Comparison of ENCODE assay signal across 9 cellular contexts in genomic region chr9:96413312-96414221, GRCh38. TPM values are rescaled to one million over a fixed set of nuclear protein-coding genes. Genes with fewer than 3 reads are reported as not detected.
DNase-seq lines count a peak whose midpoint lies in the region; ATAC-seq and TF ChIP-seq lines count a peak whose summit lies in the region.
"Had no signal": no experiment of that assay in that cellular context is flagged by ENCODE, and none has a peak within 500 bp of the region (broad histone marks: within the 10 kb centered on the region; RNA-seq: fewer than 3 reads in every experiment).

No MANE protein-coding gene starts in this region.

- no peak overlapping the region for H3K4me3 Mint-ChIP-seq in WTC11
- H3K4me3 Mint-ChIP-seq in naive thymus-derived CD4-positive, alpha-beta T cell, result peak overlapping the region; percentile 64 to 84 (median 73)

- H3K27me3 Mint-ChIP-seq in WTC11 (ENCODE audit: low read depth), result no peaks in the 10 kb centered on the region; the same call in 1 of the 2 replicates
- no peaks in the 10 kb centered on the region for H3K27me3 Mint-ChIP-seq in naive thymus-derived CD4-positive, alpha-beta T cell

- TF ChIP-seq RAD21 in SK-N-SH (IDR thresholded peaks at IDR 0.05; ENCODE audit: low read length), result no peak

- DNase-seq in SK-N-SH, result no peak
- peak; percentile 90 for DNase-seq in KBM-7
- DNase-seq in WTC11 (ENCODE audit: low spot score), result no peak
- peak in 1 of 9 donors; percentile 6 for DNase-seq in naive thymus-derived CD4-positive, alpha-beta T cell
- no peak for DNase-seq in brain microvascular endothelial cell
- no peak for DNase-seq in DMS114 treated with DMSO at 0.1 percent for 48 hours (lab: John Stamatoyannopoulos, UW; ENCODE audit: unreplicated experiment)
- DNase-seq in ACHN, result no peak

- intact Hi-C loops in naive thymus-derived CD4-positive, alpha-beta T cell (cut with micrococcal nuclease), result loop anchor here in 1 of 2 donors (10.0 kb wide), 4 partner anchors 361 to 1571 kb away; partner anchors contain the start of genes ANP32B and ZNF510

- in situ Hi-C loops in KBM-7 (cut with MboI; ENCODE audit: low pct_unique_long_range_greater_than_20kb, low sequenced_read_pairs), result no loop called here
- in situ Hi-C loops in brain microvascular endothelial cell (cut with HindIII; ENCODE audit: low pct_ligation_motif_present, low sequenced_read_pairs), result no loop called here
- in situ Hi-C loops in ACHN (cut with HindIII; ENCODE audit: low pct_ligation_motif_present, low pct_unique_long_range_greater_than_20kb, low sequenced_read_pairs), result no loop called here

- peak overlapping the region; percentile 23; the same call in 1 of the 2 replicates for H2AFZ ChIP-seq in SK-N-SH (ENCODE audit: low read depth)

- H3K4me2 ChIP-seq in SK-N-SH, result no peak overlapping the region

- POLR2A ChIA-PET in SK-N-SH (lab: Yijun Ruan, JAX), result interaction anchor here (0.9 to 1.2 kb wide), 2 partner anchors 34 to 36 kb away, joined by 3 read pairs; partner anchors contain the start of gene HABP4
- POLR2A ChIA-PET in WTC11 (lab: Charles Lee), result interaction anchor here (0.6 kb wide), 1 partner anchor 861 kb away, joined by 4 read pairs; no protein-coding TSS in a partner anchor
- POLR2A ChIA-PET in naive thymus-derived CD4-positive, alpha-beta T cell (lab: Charles Lee), result interaction anchor here (0.7 to 2.6 kb wide), 8 partner anchors 9 to 152 kb away, joined by 3 to 12 read pairs (median 4); no protein-coding TSS in a partner anchor

- ATAC-seq in SK-N-SH treated with all-trans-retinoic acid at 6 μM for 48 hours (no peak), WTC11 (no peak)
- ATAC-seq in naive thymus-derived CD4-positive, alpha-beta T cell, result no peak

- H3K36me3 ChIP-seq in SK-N-SH (replicated peaks in 1 of 2; ENCODE audit: control insufficient read depth in 1 of 2, insufficient read depth in 2 of 2, low read length in 1 of 2) (no peaks in the 10 kb centered on the region), brain microvascular endothelial cell (replicated peaks) (no peaks in the 10 kb centered on the region)
- H3K36me3 ChIP-seq in naive thymus-derived CD4-positive, alpha-beta T cell (ENCODE audit: control insufficient read depth in 2 of 3, insufficient read depth in 3 of 3, low read length in 3 of 3), result peaks cover 0 to 12% (median 0%) of the 10 kb centered on the region in 3 experiments

- H3K4me1 Mint-ChIP-seq in WTC11, result peaks cover 40% of the 10 kb centered on the region
- H3K4me1 Mint-ChIP-seq in naive thymus-derived CD4-positive, alpha-beta T cell, result peaks cover 24 to 44% (median 33%) of the 10 kb centered on the region in 7 donors

- H3K27me3 ChIP-seq in SK-N-SH (ENCODE audit: insufficient read depth), result no peaks in the 10 kb centered on the region
- no peaks in the 10 kb centered on the region for H3K27me3 ChIP-seq in naive thymus-derived CD4-positive, alpha-beta T cell (ENCODE audit: control insufficient read depth in 2 of 2, insufficient read depth in 2 of 2, low read length in 2 of 2)
- H3K27me3 ChIP-seq in brain microvascular endothelial cell (replicated peaks), result no peaks in the 10 kb centered on the region
- H3K27me3 ChIP-seq: SJSA1 had no signal

- H3K27ac ChIP-seq in SK-N-SH (ENCODE audit: low read depth in 2 of 2, low read length in 1 of 2), result peak overlapping the region in 1 of 2 experiments; percentile 14; a peak in 1 of 4 replicates
- peak overlapping the region; percentile 58 for H3K27ac ChIP-seq in naive thymus-derived CD4-positive, alpha-beta T cell (ENCODE audit: low read depth, low read length)
- no peak overlapping the region for H3K27ac ChIP-seq in brain microvascular endothelial cell
- H3K27ac ChIP-seq: SJSA1 had no signal

- H3K4me3 ChIP-seq in SK-N-SH (ENCODE audit: low read depth in 2 of 2, low read length in 1 of 2) (no peak overlapping the region), brain microvascular endothelial cell (ENCODE audit: low read depth, low read length) (no peak overlapping the region)
- H3K4me3 ChIP-seq in naive thymus-derived CD4-positive, alpha-beta T cell (ENCODE audit: low read length), result peak overlapping the region; percentile 17
- H3K4me3 ChIP-seq: SJSA1 had no signal

- WGBS in SK-N-SH (ENCODE audit: low lambda C conversion rate), result 88% methylated on average over 7 of the region's 7 CpGs

- no peaks in the 10 kb centered on the region for H3K9me3 ChIP-seq in SK-N-SH
- no peaks in the 10 kb centered on the region for H3K9me3 ChIP-seq in naive thymus-derived CD4-positive, alpha-beta T cell (ENCODE audit: control insufficient read depth in 2 of 3, low read length in 3 of 3)
- H3K9me3 ChIP-seq: SJSA1 had no signal

- no peaks in the 10 kb centered on the region for H3K9me2 ChIP-seq in SK-N-SH

- H3K9ac ChIP-seq in SK-N-SH, result no peak overlapping the region

- peaks cover 84% of the 10 kb centered on the region for H3K79me2 ChIP-seq in SK-N-SH (ENCODE audit: insufficient read depth)

- no peaks in the 10 kb centered on the region for H3K9me3 Mint-ChIP-seq in WTC11
- H3K9me3 Mint-ChIP-seq in naive thymus-derived CD4-positive, alpha-beta T cell, result no peaks in the 10 kb centered on the region

- 0 out of 2 replicates have a peak overlapping the region, but pooled peaks have one; percentile 38 for H3K27ac Mint-ChIP-seq in WTC11
- H3K27ac Mint-ChIP-seq in naive thymus-derived CD4-positive, alpha-beta T cell, result peak overlapping the region; percentile 66 to 92 (median 81)

- H4K20me1 ChIP-seq in SK-N-SH (ENCODE audit: insufficient read depth), result no peaks in the 10 kb centered on the region

- TF ChIP-seq EP300 in SK-N-SH (IDR thresholded peaks at IDR 0.05; ENCODE audit: borderline replicate concordance in 1 of 2, low read depth in 1 of 2, low read length in 1 of 2), result no peak

- peaks cover 0 to 8% of the 10 kb centered on the region in 2 experiments; a peak in 2 of 4 replicates for H3K4me1 ChIP-seq in SK-N-SH (ENCODE audit: control insufficient read depth in 1 of 2, insufficient read depth in 2 of 2, low read depth in 1 of 2, low read length in 1 of 2)
- peaks cover 19 to 25% of the 10 kb centered on the region in 2 donors for H3K4me1 ChIP-seq in naive thymus-derived CD4-positive, alpha-beta T cell (ENCODE audit: control insufficient read depth in 2 of 2, insufficient read depth in 2 of 2, low read length in 2 of 2)

- peaks cover 8% of the 10 kb centered on the region for H3F3A ChIP-seq in SK-N-SH (replicated peaks; ENCODE audit: insufficient read depth)

- peaks cover 9% of the 10 kb centered on the region for H3K36me3 Mint-ChIP-seq in WTC11
- H3K36me3 Mint-ChIP-seq in naive thymus-derived CD4-positive, alpha-beta T cell, result peaks cover 0 to 5% (median 0%) of the 10 kb centered on the region in 5 donors

- TF ChIP-seq CTCF in SK-N-SH (IDR thresholded peaks at IDR 0.05), result no peak
- TF ChIP-seq CTCF in WTC11 (IDR thresholded peaks at IDR 0.05), result no peak
- no peak for TF ChIP-seq CTCF in brain microvascular endothelial cell (IDR thresholded peaks at IDR 0.05; ENCODE audit: low read depth, low read length, missing control alignments)

- CTCF ChIA-PET in SK-N-SH (lab: Yijun Ruan, JAX), result interaction anchor here (1.0 to 3.2 kb wide), 4 partner anchors 31 to 86 kb away, joined by 3 to 9 read pairs (median 3); no protein-coding TSS in a partner anchor
- CTCF ChIA-PET in WTC11 (lab: Charles Lee), result interaction anchor here (0.6 kb wide), 1 partner anchor 1149 kb away, joined by 3 read pairs; no protein-coding TSS in a partner anchor
- CTCF ChIA-PET in naive thymus-derived CD4-positive, alpha-beta T cell (lab: Charles Lee), result interaction anchor here (0.9 to 1.3 kb wide), 2 partner anchors 15 to 39 kb away, joined by 3 to 8 read pairs; no protein-coding TSS in a partner anchor

TF ChIP-seq in SK-N-SH, 30 proteins besides CTCF, POLR2A, EP300 and RAD21 (continues in another document):
- TF ChIP-seq MAX (IDR thresholded peaks at IDR 0.05; ENCODE audit: low read depth) (no peak), NRF1 (IDR thresholded peaks at IDR 0.05; ENCODE audit: low read depth, low read length) (no peak), RXRA (IDR thresholded peaks at IDR 0.05; ENCODE audit: borderline replicate concordance, low read depth) (no peak)

TF ChIP-seq in SK-N-SH treated with all-trans-retinoic acid at 6 μM for 48 hours, 23 proteins besides CTCF, POLR2A, EP300 and RAD21 (continues in another document):
- no peak for TF ChIP-seq ARNTL (CRISPR knock-in tag; IDR thresholded peaks at IDR 0.05; ENCODE audit: borderline replicate concordance, low read depth)

TF ChIP-seq in WTC11, 78 proteins besides CTCF, POLR2A, EP300 and RAD21 (continues in another document):
- TF ChIP-seq OVOL2 (CRISPR knock-in tag; IDR thresholded peaks at IDR 0.05; ENCODE audit: borderline replicate concordance) (no peak), RORB (CRISPR knock-in tag; IDR thresholded peaks at IDR 0.05) (no peak)

RNA-seq across cellular contexts. Expression of gene ZNF367, which starts 4.6 kb away (rescaled TPM):
- 1.5 TPM in 2 replicates for polyA plus RNA-seq in SK-N-SH (2012; rRNA removed)
- polyA plus RNA-seq in SK-N-SH (2012; cell fraction: cytosol; rRNA removed), result 1.6 and 1.7 TPM in 2 replicates
- 1.8 and 2.3 TPM in 2 replicates for polyA plus RNA-seq in SK-N-SH (2012; cell fraction: nucleus; rRNA removed)
- total RNA-seq in WTC11 (2021), result 6.3 to 7.5 TPM (median 7.4 TPM) in 3 replicates
- 10 to 100 TPM in 1 of 5 experiments, 1 to 10 TPM in 4; 3.8 to 22.9 (median 5.5) TPM for total RNA-seq in naive thymus-derived CD4-positive, alpha-beta T cell
- polyA plus RNA-seq in naive thymus-derived CD4-positive, alpha-beta T cell, result 1 to 10 TPM in 1 of 2 donors, under 1 TPM in 1; 0.71 to 1.7 TPM

RNA-seq across cellular contexts. Expression of gene SLC35D2, which starts 30.1 kb away (rescaled TPM):
- 26.1 and 27.0 TPM in 2 replicates for polyA plus RNA-seq in SK-N-SH (2012; rRNA removed)
- polyA plus RNA-seq in SK-N-SH (2012; cell fraction: cytosol; rRNA removed), result 35.4 and 41.2 TPM in 2 replicates
- polyA plus RNA-seq in SK-N-SH (2012; cell fraction: nucleus; rRNA removed), result 16.6 and 24.0 TPM in 2 replicates
- 14.6 to 18.2 TPM (median 17.3 TPM) in 3 replicates for total RNA-seq in WTC11 (2021)
- total RNA-seq in naive thymus-derived CD4-positive, alpha-beta T cell, result 10 to 100 TPM in 4 of 5 experiments, 1 to 10 TPM in 1; 9.7 to 20.2 (median 19.1) TPM
- 1 to 10 TPM; 6.1 to 7.0 TPM for polyA plus RNA-seq in naive thymus-derived CD4-positive, alpha-beta T cell

RNA-seq across cellular contexts. Expression of gene HABP4, which starts 36.4 kb away (rescaled TPM):
- polyA plus RNA-seq in SK-N-SH (2012; rRNA removed), result 18.4 and 19.0 TPM in 2 replicates
- polyA plus RNA-seq in SK-N-SH (2012; cell fraction: cytosol; rRNA removed), result 23.8 and 31.6 TPM in 2 replicates
- polyA plus RNA-seq in SK-N-SH (2012; cell fraction: nucleus; rRNA removed), result 16.8 and 18.3 TPM in 2 replicates
- 9.8 to 11.0 TPM (median 10.1 TPM) in 3 replicates for total RNA-seq in WTC11 (2021)
- total RNA-seq in naive thymus-derived CD4-positive, alpha-beta T cell, result 10 to 100 TPM in 4 of 5 experiments, 1 to 10 TPM in 1; 6.6 to 40.3 (median 23.9) TPM
- polyA plus RNA-seq in naive thymus-derived CD4-positive, alpha-beta T cell, result 10 to 100 TPM; 15.9 to 36.6 TPM
